ENCODE assay signal across 9 cellular contexts in the genomic region with DNA sequence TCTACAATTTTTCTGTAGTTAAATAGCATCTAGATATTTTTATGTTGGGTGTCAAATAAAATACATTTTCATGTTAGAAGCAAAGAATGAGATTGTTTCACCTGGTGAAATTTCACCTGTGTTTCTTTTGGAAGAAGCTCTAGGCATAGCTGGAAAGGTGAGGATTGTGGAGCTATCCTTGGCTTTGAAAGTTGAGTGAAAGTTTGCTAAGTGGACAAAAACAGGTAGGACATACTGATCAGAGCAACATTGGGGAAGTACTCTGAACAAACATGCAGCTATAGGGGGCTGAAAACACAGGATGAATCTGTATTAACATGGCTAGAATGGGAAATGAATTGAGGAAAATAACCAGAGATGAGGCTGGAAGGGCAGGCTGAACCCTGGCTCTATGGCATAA. TPM values are rescaled to one million over a fixed set of nuclear protein-coding genes. Genes with fewer than 3 reads are reported as not detected.
"Had no signal": no experiment of that assay in that cellular context is flagged by ENCODE, and none has a peak within 500 bp of the region (broad histone marks: within the 10 kb centered on the region; RNA-seq: fewer than 3 reads in every experiment).

No MANE protein-coding gene starts in this region.

- H3K4me3 ChIP-seq: GM12878 had no signal

- FAIRE-seq: G401.6, GM12878, GM12891, GM12892, GM18507, GM19239 had no signal

- ATAC-seq: GM12878 had no signal

- DNase-seq: GDM1, GF-D8 had no signal

RNA-seq across cellular contexts. Expression of a gene that starts 18.8 kb away (rescaled TPM):
- total RNA-seq: G401, GM12878 had no signal
- polyA plus RNA-seq: GM12878 had no signal
